In the genomic region with DNA sequence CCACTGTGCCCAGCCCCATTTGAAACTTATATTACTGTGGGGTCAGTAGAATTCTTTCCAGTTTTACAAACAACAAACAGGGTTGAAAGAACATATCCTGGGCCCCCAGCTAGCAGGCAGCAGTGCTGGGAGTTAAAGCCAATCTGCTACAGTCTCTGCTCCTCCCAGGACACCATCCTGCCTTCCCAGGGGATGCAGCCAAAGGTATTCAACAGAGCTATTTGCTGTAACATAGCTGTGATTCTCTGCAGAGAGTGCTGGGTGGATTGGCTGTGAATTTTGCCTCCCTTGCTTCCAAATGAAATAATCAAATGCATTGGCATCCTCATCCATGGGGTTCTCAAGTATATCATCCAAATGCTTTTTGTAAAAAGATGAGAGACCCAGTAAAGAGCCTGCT, we compare ENCODE assay signal across 21 cellular contexts.
"Had no signal": no experiment of that assay in that cellular context is flagged by ENCODE, and none has a peak within 500 bp of the region (broad histone marks: within the 10 kb centered on the region; RNA-seq: fewer than 3 reads in every experiment).

No MANE protein-coding gene starts in this region.

- FAIRE-seq: keratinocyte had no signal

- H3K4me1 ChIP-seq: tibial artery had no signal

- H3K4me1 Mint-ChIP-seq: activated CD4-positive, alpha-beta memory T cell treated with anti-CD3 and anti-CD28 coated beads, Interleukin-2, amount 10 ng/mL, durations not matched to agents 7 days and 5 days; activated naive CD4-positive, alpha-beta T cell treated with anti-CD3 and anti-CD28 coated beads, Interleukin-2, amount 10 ng/mL, durations not matched to agents 7 days and 5 days; activated naive CD8-positive, alpha-beta T cell treated with anti-CD3 and anti-CD28 coated beads, Interleukin-2, amount 50 U/mL, for 24 hours had no signal

- H3K4me2 ChIP-seq: hepatocyte had no signal

- H3K4me3 Mint-ChIP-seq: activated CD4-positive, alpha-beta memory T cell treated with anti-CD3 and anti-CD28 coated beads, Interleukin-2, amount 10 ng/mL, durations not matched to agents 7 days and 5 days; activated naive CD4-positive, alpha-beta T cell treated with anti-CD3 and anti-CD28 coated beads, Interleukin-2, amount 10 ng/mL, durations not matched to agents 7 days and 5 days; activated naive CD8-positive, alpha-beta T cell treated with anti-CD3 and anti-CD28 coated beads, Interleukin-2, amount 50 U/mL, for 24 hours had no signal

- H2AFZ ChIP-seq: hepatocyte had no signal

- DNase-seq: activated CD4-positive, alpha-beta memory T cell treated with anti-CD3 and anti-CD28 coated beads, Interleukin-2, amount 10 ng/mL, durations not matched to agents 7 days and 5 days; activated CD4-positive, alpha-beta T cell treated with anti-CD3 and anti-CD28 coated beads for 48 hours; activated CD4-positive, CD25-positive, alpha-beta regulatory T cell; activated effector memory CD4-positive, alpha-beta T cell treated with Interleukin-2 at 50 U/mL for 16 hours; activated naive CD4-positive, alpha-beta T cell treated with anti-CD3 and anti-CD28 coated beads, Interleukin-2, amount 10 ng/mL, durations not matched to agents 7 days and 5 days; activated naive CD8-positive, alpha-beta T cell treated with anti-CD3 and anti-CD28 coated beads, Interleukin-2, amount 50 U/mL, for 24 hours; activated T-cell treated with anti-CD3 and anti-CD28 coated beads, Interleukin-2, amount 50 U/mL, for 48 hours; midbrain; stimulated activated CD4-positive, alpha-beta T cell treated with anti-CD3 and anti-CD28 coated beads, Interleukin-12 subunit alpha, Interleukin-12 subunit beta, amount 100 ng/mL, for 4 hours; stimulated activated naive CD8-positive, alpha-beta T cell treated with anti-CD3 and anti-CD28 coated beads, Interleukin-15, Interleukin-2, amounts not matched to agents 100 U/mL and 50 U/mL, for 24 hours; substantia nigra; T-helper 1 cell; T-helper 9 cell; tibial artery had no signal

- ATAC-seq: activated naive CD8-positive, alpha-beta T cell treated with anti-CD3 and anti-CD28 coated beads, Interleukin-2, amount 50 U/mL, for 24 hours; left lobe of liver; stimulated activated naive CD8-positive, alpha-beta T cell treated with anti-CD3 and anti-CD28 coated beads, Interleukin-15, Interleukin-2, amounts not matched to agents 100 U/mL and 50 U/mL, for 24 hours had no signal

- H3K27ac ChIP-seq: epithelial cell of prostate, hepatocyte, tibial artery had no signal

- H3K9me3 Mint-ChIP-seq: activated CD4-positive, alpha-beta memory T cell treated with anti-CD3 and anti-CD28 coated beads, Interleukin-2, amount 10 ng/mL, durations not matched to agents 7 days and 5 days; activated naive CD4-positive, alpha-beta T cell treated with anti-CD3 and anti-CD28 coated beads, Interleukin-2, amount 10 ng/mL, durations not matched to agents 7 days and 5 days; activated naive CD8-positive, alpha-beta T cell treated with anti-CD3 and anti-CD28 coated beads, Interleukin-2, amount 50 U/mL, for 24 hours; brain had no signal

- H3K36me3 ChIP-seq: tibial artery had no signal

- H3K79me2 ChIP-seq: hepatocyte had no signal

- H3K36me3 Mint-ChIP-seq: activated naive CD4-positive, alpha-beta T cell treated with anti-CD3 and anti-CD28 coated beads, Interleukin-2, amount 10 ng/mL, durations not matched to agents 7 days and 5 days; brain had no signal

- H3K27ac Mint-ChIP-seq: activated CD4-positive, alpha-beta memory T cell treated with anti-CD3 and anti-CD28 coated beads, Interleukin-2, amount 10 ng/mL, durations not matched to agents 7 days and 5 days; activated naive CD4-positive, alpha-beta T cell treated with anti-CD3 and anti-CD28 coated beads, Interleukin-2, amount 10 ng/mL, durations not matched to agents 7 days and 5 days; activated naive CD8-positive, alpha-beta T cell treated with anti-CD3 and anti-CD28 coated beads, Interleukin-2, amount 50 U/mL, for 24 hours; progenitor cell of endocrine pancreas had no signal

- H3K4me3 ChIP-seq: hepatocyte, lung, tibial artery had no signal
